In the genomic region with DNA sequence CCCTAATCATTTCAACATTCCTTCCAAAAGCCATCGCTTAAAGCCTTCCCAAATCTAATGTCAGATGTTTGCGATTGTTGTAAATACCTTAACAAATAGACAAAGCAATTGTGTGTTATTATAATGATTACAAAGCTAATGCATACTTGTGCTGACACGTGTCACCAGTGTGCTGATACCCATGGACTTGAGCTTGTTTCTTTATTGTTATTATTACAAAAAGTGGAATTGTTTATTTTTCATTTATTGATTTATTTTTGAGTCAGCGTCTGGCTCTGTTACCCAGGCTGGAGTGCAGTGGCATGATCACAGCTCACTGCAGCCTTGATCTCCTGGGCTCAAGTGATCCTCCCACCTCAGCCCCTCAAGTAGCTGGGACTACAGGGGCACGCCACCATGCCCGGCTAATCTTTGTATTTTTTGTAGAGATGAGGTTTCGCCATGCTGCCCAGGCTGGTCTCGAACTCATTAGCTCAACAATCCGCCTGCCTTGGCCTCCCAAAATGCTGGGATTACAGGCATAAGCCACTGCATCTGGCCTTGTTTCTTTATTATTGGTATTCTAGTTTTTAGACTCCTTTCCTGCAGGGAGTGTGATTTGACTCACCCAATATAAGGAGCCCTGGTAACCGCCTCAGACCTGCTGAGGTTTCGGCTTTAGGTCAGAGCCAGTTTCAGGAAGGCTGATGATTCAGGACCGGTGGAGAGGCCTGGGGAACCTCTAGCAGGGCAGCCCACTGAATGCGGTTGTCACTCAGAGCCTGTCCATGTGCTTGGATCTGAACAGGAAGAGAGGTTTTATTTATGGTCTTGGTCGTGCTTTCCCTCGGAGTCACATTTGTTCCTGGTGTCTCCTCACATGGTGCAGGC, we compare ENCODE assay signal across 7 cellular contexts. TPM values are rescaled to one million over a fixed set of nuclear protein-coding genes. Genes with fewer than 3 reads are reported as not detected.
DNase-seq lines count a peak whose midpoint lies in the region; ATAC-seq and TF ChIP-seq lines count a peak whose summit lies in the region.

No MANE protein-coding gene starts in this region.

- H3K27me3 Mint-ChIP-seq in activated T-cell treated with anti-CD3 and anti-CD28 coated beads, Interleukin-2, amount 50 U/mL, for 4 hours (ENCODE audit: low read depth): peaks cover 35% of the 10 kb centered on the region

- H3K36me3 ChIP-seq in gastroesophageal sphincter: no peaks in the 10 kb centered on the region

- peaks cover 11% of the 10 kb centered on the region for H3K4me1 Mint-ChIP-seq in activated T-cell treated with anti-CD3 and anti-CD28 coated beads, Interleukin-2, amount 50 U/mL, for 4 hours (ENCODE audit: low read depth)

- DNase-seq in activated T-cell treated with anti-CD3 and anti-CD28 coated beads, Interleukin-2, amount 50 U/mL, for 4 hours: no peak
- peak; percentile 50 to 76 for DNase-seq in stimulated activated CD4-positive, alpha-beta T cell treated with anti-CD3 and anti-CD28 coated beads, Interleukin-4, amount 100 ng/mL, for 48 hours (ENCODE audit: low read depth in 2 of 2)
- no peak for DNase-seq in NOMO-1 (lab: John Stamatoyannopoulos, UW; ENCODE audit: unreplicated experiment in 2 of 2)
- DNase-seq in hippocampal formation (lab: John Stamatoyannopoulos, UW): no peak

- H3K4me3 Mint-ChIP-seq in activated T-cell treated with anti-CD3 and anti-CD28 coated beads, Interleukin-2, amount 50 U/mL, for 4 hours: no peak overlapping the region

- no peak overlapping the region for H3K27ac ChIP-seq in gastroesophageal sphincter

- H3K4me3 ChIP-seq in gastroesophageal sphincter: no peak overlapping the region

- H3K27me3 ChIP-seq in gastroesophageal sphincter: no peaks in the 10 kb centered on the region

- peaks cover 0 to 36% (median 7%) of the 10 kb centered on the region in 3 donors for H3K4me1 ChIP-seq in gastroesophageal sphincter

- H3K36me3 Mint-ChIP-seq in activated T-cell treated with anti-CD3 and anti-CD28 coated beads, Interleukin-2, amount 50 U/mL, for 4 hours (ENCODE audit: insufficient read depth): no peaks in the 10 kb centered on the region

- H3K9me3 Mint-ChIP-seq in activated T-cell treated with anti-CD3 and anti-CD28 coated beads, Interleukin-2, amount 50 U/mL, for 4 hours: peaks cover 4% of the 10 kb centered on the region

- no peak for TF ChIP-seq POLR2A in gastroesophageal sphincter (IDR thresholded peaks at IDR 0.05)

- TF ChIP-seq EP300 in gastroesophageal sphincter (IDR thresholded peaks at IDR 0.05): no peak

- TF ChIP-seq CTCF in gastroesophageal sphincter (IDR thresholded peaks at IDR 0.05): no peak

- ATAC-seq in GM19351 (IDR thresholded peaks at IDR 0.05; ENCODE audit: unreplicated experiment) (peak; percentile 71), HG02973 (IDR thresholded peaks at IDR 0.05; ENCODE audit: unreplicated experiment) (peak; percentile 73), gastroesophageal sphincter (no peak)
- peak; percentile 91 to 97 for ATAC-seq in activated T-cell treated with anti-CD3 and anti-CD28 coated beads, Interleukin-2, amount 50 U/mL, for 4 hours

- no peaks in the 10 kb centered on the region for H3K9me3 ChIP-seq in gastroesophageal sphincter

- WGBS in gastroesophageal sphincter (ENCODE audit: low coverage in 1 of 2), 2 donors: 77 to 91% methylated on average over 9 of the region's 15 CpGs

RNA-seq across cellular contexts. Expression of a gene that starts 2.1 kb away (rescaled TPM):
- total RNA-seq in activated T-cell treated with anti-CD3 and anti-CD28 coated beads, Interleukin-2, amount 50 U/mL, for 4 hours: under 1 TPM; 0.10 to 0.29 (median 0.14) TPM
- 10 to 100 TPM; 21.5 to 31.3 (median 27.8) TPM for total RNA-seq in gastroesophageal sphincter

RNA-seq across cellular contexts. Expression of a gene that starts 46.9 kb away (rescaled TPM):
- 100 to 1,000 TPM; 157 to 192 (median 185) TPM for total RNA-seq in activated T-cell treated with anti-CD3 and anti-CD28 coated beads, Interleukin-2, amount 50 U/mL, for 4 hours
- 10 to 100 TPM; 19.8 to 25.3 (median 23.0) TPM for total RNA-seq in gastroesophageal sphincter

RNA-seq across cellular contexts. Expression of a gene that starts 47.1 kb away (rescaled TPM):
- 10 to 100 TPM; 42.5 to 49.5 (median 46.8) TPM for total RNA-seq in activated T-cell treated with anti-CD3 and anti-CD28 coated beads, Interleukin-2, amount 50 U/mL, for 4 hours
- 10 to 100 TPM in 3 of 4 donors, 1 to 10 TPM in 1; 9.9 to 13.7 (median 11.9) TPM for total RNA-seq in gastroesophageal sphincter

RNA-seq across cellular contexts. Expression of a gene that starts 54.7 kb away (rescaled TPM):
- total RNA-seq in activated T-cell treated with anti-CD3 and anti-CD28 coated beads, Interleukin-2, amount 50 U/mL, for 4 hours: under 1 TPM; 0.18 to 0.63 (median 0.20) TPM
- total RNA-seq in gastroesophageal sphincter: 1 to 10 TPM; 3.0 to 9.7 (median 3.8) TPM

Comparison
In these comparisons a context has a peak if more than half of its experiments do, and no peak if none do; other contexts are left out.
1. DNase-seq: peak in stimulated activated CD4-positive, alpha-beta T cell treated with anti-CD3 and anti-CD28 coated beads, Interleukin-4, amount 100 ng/mL, for 48 hours (2 of 2); none in activated T-cell treated with anti-CD3 and anti-CD28 coated beads, Interleukin-2, amount 50 U/mL, for 4 hours (single experiment), NOMO-1 (0 of 2) and hippocampal formation (0 of 2).
2. RNA of a gene that starts 2.1 kb away (total RNA-seq): 21.5 to 31.3 TPM in gastroesophageal sphincter; 0.10 to 0.29 TPM in activated T-cell treated with anti-CD3 and anti-CD28 coated beads, Interleukin-2, amount 50 U/mL, for 4 hours; every median in the first group is over 10 times any median in the second.
3. RNA of a gene that starts 46.9 kb away (total RNA-seq): 157 to 192 TPM in activated T-cell treated with anti-CD3 and anti-CD28 coated beads, Interleukin-2, amount 50 U/mL, for 4 hours; 19.8 to 25.3 TPM in gastroesophageal sphincter; every median in the first group is over 4 times any median in the second.